In genomic region chr2:207681431-207681830, GRCh38 we compare ENCODE assay signal across 14 cellular contexts. TPM values are rescaled to one million over a fixed set of nuclear protein-coding genes. Genes with fewer than 3 reads are reported as not detected.
DNase-seq lines count a peak whose midpoint lies in the region; ATAC-seq, FAIRE-seq and TF ChIP-seq lines count a peak whose summit lies in the region.
"Had no signal": no experiment of that assay in that cellular context is flagged by ENCODE, and none has a peak within 500 bp of the region (broad histone marks: within the 10 kb centered on the region; RNA-seq: fewer than 3 reads in every experiment).

No MANE protein-coding gene starts in this region.

- in situ Hi-C loops in GM12878 (cut with MboI): no loop called here

- CTCF ChIA-PET in GM12878 (lab: Yijun Ruan, JAX): interaction anchor here (0.6 kb wide), 1 partner anchor 566 kb away, joined by 4 read pairs; no protein-coding TSS in a partner anchor

- DNase-seq in GM12878 (ENCODE audit: low read depth, low spot score) (no peak), retina (peak; percentile 35), BE2C (no peak)
- DNase-seq: activated CD4-positive, alpha-beta T cell treated with anti-CD3 and anti-CD28 coated beads, Interleukin-2, amount 10 ng/mL, durations not matched to agents 24 days and 14 days; activated T-cell treated with anti-CD3 and anti-CD28 coated beads, Interleukin-2, amount 50 U/mL, for 4 hours; C1 segment of cervical spinal cord; NCI-H1694; NCI-H524 treated with DMSO at 0.1 percent for 48 hours; T1000 had no signal

- H3K27ac ChIP-seq in GM12878 (ENCODE audit: control insufficient read depth, insufficient read depth): no peak overlapping the region
- H3K27ac ChIP-seq: thoracic aorta had no signal

- intact Hi-C loops in GM12878 (cut with micrococcal nuclease; ENCODE audit: unreplicated experiment): no loop called here

- no peaks in the 10 kb centered on the region for H3K79me2 ChIP-seq in GM12878 (ENCODE audit: control insufficient read depth, insufficient read depth, low read length)

- no peak for FAIRE-seq in GM12878 (lab: Jason Lieb, UNC)

- TF ChIP-seq CTCF in GM12878 (IDR thresholded peaks at IDR 0.05 in 2 of 3, conservative IDR thresholded peaks at IDR 0.05 in 1 of 3; ENCODE audit: control insufficient read depth in 2 of 3, extremely low read depth in 1 of 3, insufficient read depth in 1 of 3, low read depth in 3 of 3, low read length in 3 of 3) (no peak), BE2C (IDR thresholded peaks at IDR 0.05; ENCODE audit: low read depth, low read length) (no peak)

- no peaks in the 10 kb centered on the region for H4K20me1 ChIP-seq in GM12878 (ENCODE audit: control insufficient read depth, insufficient read depth)

- no TSS peak for BruUV-seq in GM12878 (replicated peaks; lab: Mats Ljungman, UMichigan)

- no peak for TF ChIP-seq POLR2A in GM12878 (IDR thresholded peaks at IDR 0.05; ENCODE audit: low read depth, low read length)

- H3K9ac ChIP-seq in GM12878 (ENCODE audit: control insufficient read depth, insufficient read depth, low read length) (no peak overlapping the region), iPS-15b (ENCODE audit: low read depth, low read length) (no peak overlapping the region)

- H3K36me3 ChIP-seq in GM12878 (ENCODE audit: control insufficient read depth in 2 of 2, insufficient read depth in 2 of 2, low read length in 1 of 2) (no peaks in the 10 kb centered on the region), iPS-15b (ENCODE audit: control insufficient read depth, insufficient read depth, low read length) (no peaks in the 10 kb centered on the region), BE2C (no peaks in the 10 kb centered on the region)
- H3K36me3 ChIP-seq: thoracic aorta had no signal

- no peak for TF ChIP-seq RAD21 in GM12878 (IDR thresholded peaks at IDR 0.05; ENCODE audit: insufficient read depth, low read depth, low read length)

- 74% methylated on average over 37 of the region's 52 CpGs for WGBS in GM12878 (ENCODE audit: insufficient coverage, insufficient replicate concordance, low lambda C conversion rate, missing lambda C conversion rate)

- 0 out of 2 replicates have a peak overlapping the region, but pooled peaks have one; percentile 19 for H2AFZ ChIP-seq in GM12878 (ENCODE audit: control insufficient read depth, low read depth, low read length)

- H3K4me2 ChIP-seq in GM12878 (ENCODE audit: control insufficient read depth, insufficient read depth): no peak overlapping the region

- POLR2A ChIA-PET in GM12878 (lab: Charles Lee): no interaction called here

- no peak overlapping the region for H3K4me3 ChIP-seq in GM12878
- peak overlapping the region; percentile 53 for H3K4me3 ChIP-seq in iPS-15b (ENCODE audit: low read depth, low read length)
- H3K4me3 ChIP-seq in BE2C (ENCODE audit: low read depth, low read length): no peak overlapping the region
- H3K4me3 ChIP-seq: thoracic aorta had no signal

- TF ChIP-seq EP300 in GM12878 (IDR thresholded peaks at IDR 0.05; ENCODE audit: borderline replicate concordance in 1 of 2, control insufficient read depth in 1 of 2, low read depth in 2 of 2, low read length in 2 of 2): no peak

- no peaks in the 10 kb centered on the region for H3K27me3 ChIP-seq in GM12878 (replicated peaks in 1 of 2; ENCODE audit: control insufficient read depth in 2 of 2, insufficient read depth in 2 of 2, low read length in 1 of 2)
- no peaks in the 10 kb centered on the region for H3K27me3 ChIP-seq in iPS-15b (ENCODE audit: control insufficient read depth, insufficient read depth, low read length)
- H3K27me3 ChIP-seq in BE2C: no peaks in the 10 kb centered on the region

- RAD21 ChIA-PET in GM12878 (lab: Charles Lee; ENCODE audit: unreplicated experiment): no interaction called here

- H3K4me1 ChIP-seq in GM12878 (ENCODE audit: control insufficient read depth, insufficient read depth, low read length): no peaks in the 10 kb centered on the region
- peaks cover 3% of the 10 kb centered on the region for H3K4me1 ChIP-seq in iPS-15b (ENCODE audit: control insufficient read depth, insufficient read depth, low read length)
- no peaks in the 10 kb centered on the region for H3K4me1 ChIP-seq in BE2C

- peak; percentile 41 for ATAC-seq in HG02759 (IDR thresholded peaks at IDR 0.05; ENCODE audit: unreplicated experiment)
- peak; percentile 48 for ATAC-seq in GM12878
- ATAC-seq in HG03196 (IDR thresholded peaks at IDR 0.05; ENCODE audit: unreplicated experiment): no peak
- no peak for ATAC-seq in GM21360 (IDR thresholded peaks at IDR 0.05; ENCODE audit: unreplicated experiment)

- SMC1A ChIA-PET in GM12878 (lab: Charles Lee; ENCODE audit: uncharacterized antibody, unreplicated experiment): no interaction called here

- H3K9me3 ChIP-seq in GM12878 (replicated peaks; ENCODE audit: control insufficient read depth, insufficient read depth, low read length): no peaks in the 10 kb centered on the region
- H3K9me3 ChIP-seq in iPS-15b (ENCODE audit: control insufficient read depth, insufficient read depth, low read length): no peaks in the 10 kb centered on the region
- H3K9me3 ChIP-seq in BE2C: no peaks in the 10 kb centered on the region
- H3K9me3 ChIP-seq: thoracic aorta had no signal

TF ChIP-seq in GM12878, 131 proteins besides CTCF, POLR2A, EP300 and RAD21:
- TF ChIP-seq USF1 (IDR thresholded peaks at IDR 0.05; ENCODE audit: borderline replicate concordance, extremely low read length, insufficient read depth, low read depth, low read length): peak; percentile 26
- no peak for TF ChIP-seq ZBED1 (IDR thresholded peaks at IDR 0.05; ENCODE audit: borderline replicate concordance)
- TF ChIP-seq YY1 (IDR thresholded peaks at IDR 0.05; ENCODE audit: low read depth, low read length): 0 out of 2 replicates have a peak, but pooled peaks have one; percentile 14

RNA-seq across cellular contexts. Expression of gene CCNYL1, which starts 30.0 kb away (rescaled TPM):
- 8.3 and 11.0 TPM in 2 replicates for total RNA-seq in GM12878 (2013; cell fraction: nucleolus; rRNA removed)
- 3.6 and 4.0 TPM in 2 replicates for total RNA-seq in GM12878 (2014; rRNA removed)
- total RNA-seq in GM12878 (2014; rRNA removed; fragmentation: Illumina TruSeq; extraction: Trizol): 5.9 and 6.4 TPM in 2 replicates
- total RNA-seq in GM12878 (2021): 6.8 and 8.0 TPM in 2 replicates
- 2.3 TPM for polyA plus RNA-seq in GM12878 (2011; ENCODE audit: low read depth)
- 12.3 and 17.8 TPM in 2 replicates for polyA plus RNA-seq in GM12878 (2011; rRNA removed)
- 6.0 and 6.8 TPM in 2 replicates for polyA plus RNA-seq in GM12878 (2011; cell fraction: cytosol; rRNA removed)
- polyA plus RNA-seq in GM12878 (2011; cell fraction: nucleus; rRNA removed): 6.1 and 8.9 TPM in 2 replicates
- polyA plus RNA-seq in GM12878 (2012): 3.7 and 3.8 TPM in 2 replicates
- polyA plus RNA-seq in GM12878 (2014; fragmentation: Illumina TruSeq; extraction: Trizol): 9.5 and 13.9 TPM in 2 replicates
- 1 to 10 TPM; 2.4 to 3.7 TPM for polyA plus RNA-seq in GM12878 (2014; fragmentation: Nextera tagmentation; extraction: Ambion mirVana)
- polyA plus RNA-seq in GM12878 (2014; rRNA removed): 6.4 and 7.4 TPM in 2 replicates
- 1 to 10 TPM; 1.8 to 5.9 TPM for polyA plus RNA-seq in GM12878 (2016; fragmentation: Nextera tagmentation; extraction: Ambion mirVana)
- polyA minus RNA-seq in GM12878 (2011; rRNA and poly(A)+ RNA removed): 6.8 and 7.6 TPM in 2 replicates
- polyA minus RNA-seq in GM12878 (2011; cell fraction: cytosol; rRNA and poly(A)+ RNA removed): 2.7 and 7.5 TPM in 2 replicates
- 5.7 and 9.5 TPM in 2 replicates for polyA minus RNA-seq in GM12878 (2011; cell fraction: nucleus; rRNA and poly(A)+ RNA removed)
- polyA plus RNA-seq in BE2C (2012; ENCODE audit: insufficient read depth, insufficient read length, low read depth): 6.1 TPM

RNA-seq across cellular contexts. Expression of gene METTL21A, which starts 56.2 kb away (rescaled TPM):
- 48.2 and 50.3 TPM in 2 replicates for total RNA-seq in GM12878 (2013; cell fraction: nucleolus; rRNA removed)
- 25.6 and 42.9 TPM in 2 replicates for total RNA-seq in GM12878 (2014; rRNA removed)
- 31.3 and 32.8 TPM in 2 replicates for total RNA-seq in GM12878 (2014; rRNA removed; fragmentation: Illumina TruSeq; extraction: Trizol)
- 20.2 and 22.6 TPM in 2 replicates for total RNA-seq in GM12878 (2021)
- polyA plus RNA-seq in GM12878 (2011; ENCODE audit: low read depth): 11.0 TPM
- polyA plus RNA-seq in GM12878 (2011; rRNA removed): 32.8 and 43.6 TPM in 2 replicates
- polyA plus RNA-seq in GM12878 (2011; cell fraction: cytosol; rRNA removed): 25.3 and 28.3 TPM in 2 replicates
- 10.3 and 14.0 TPM in 2 replicates for polyA plus RNA-seq in GM12878 (2011; cell fraction: nucleus; rRNA removed)
- polyA plus RNA-seq in GM12878 (2012): 14.5 and 18.4 TPM in 2 replicates
- 24.0 and 26.0 TPM in 2 replicates for polyA plus RNA-seq in GM12878 (2014; fragmentation: Illumina TruSeq; extraction: Trizol)
- polyA plus RNA-seq in GM12878 (2014; fragmentation: Nextera tagmentation; extraction: Ambion mirVana): 10 to 100 TPM in 1 of 2 experiments, 1 to 10 TPM in 1; 6.8 to 13.9 TPM
- polyA plus RNA-seq in GM12878 (2014; rRNA removed): 29.5 and 34.1 TPM in 2 replicates
- 10 to 100 TPM; 39.1 to 41.7 TPM for polyA plus RNA-seq in GM12878 (2016; fragmentation: Nextera tagmentation; extraction: Ambion mirVana)
- 15.4 and 17.0 TPM in 2 replicates for polyA minus RNA-seq in GM12878 (2011; rRNA and poly(A)+ RNA removed)
- 7.4 and 8.4 TPM in 2 replicates for polyA minus RNA-seq in GM12878 (2011; cell fraction: cytosol; rRNA and poly(A)+ RNA removed)
- 7.6 and 13.5 TPM in 2 replicates for polyA minus RNA-seq in GM12878 (2011; cell fraction: nucleus; rRNA and poly(A)+ RNA removed)
- 30.0 TPM for polyA plus RNA-seq in BE2C (2012; ENCODE audit: insufficient read depth, insufficient read length, low read depth)

Comparison
In these comparisons a context has a peak if more than half of its experiments do, and no peak if none do; other contexts are left out.
1. ATAC-seq: peak in HG02759 (single experiment) and GM12878 (single experiment); none in HG03196 (single experiment) and GM21360 (single experiment).